In genomic region chr5:82204567-82204966, GRCh38 we compare ENCODE assay signal across 1 cellular context.
TF ChIP-seq lines count a peak whose summit lies in the region.

No MANE protein-coding gene starts in this region.

TF ChIP-seq in K562, 482 proteins besides CTCF, POLR2A, EP300 and RAD21 (continued from another document):
- TF ChIP-seq CREB3L1 (IDR thresholded peaks at IDR 0.05; ENCODE audit: borderline replicate concordance, low read depth) (no peak), ZNF224 (CRISPR knock-in tag; IDR thresholded peaks at IDR 0.05) (no peak), RBM22 (IDR thresholded peaks at IDR 0.05; ENCODE audit: low read depth, low read length, poor library complexity, severe bottlenecking) (no peak), ATF3 (IDR thresholded peaks at IDR 0.05) (peak; percentile 81), ATF3 (CRISPR knock-in tag; conservative IDR thresholded peaks at IDR 0.05) (no peak), CEBPB (tag; IDR thresholded peaks at IDR 0.05) (peak; percentile 67), IRF9 (tag; IDR thresholded peaks at IDR 0.05) (0 out of 2 replicates have a peak, but pooled peaks have one; percentile 11), CEBPG (CRISPR knock-in tag; IDR thresholded peaks at IDR 0.05) (no peak), CEBPG (tag; conservative IDR thresholded peaks at IDR 0.05 in 1 of 2, IDR thresholded peaks at IDR 0.05 in 1 of 2) (peak; percentile 74 to 83), ZNF79 (CRISPR knock-in tag; IDR thresholded peaks at IDR 0.05; ENCODE audit: low read depth) (no peak), ZNF239 (CRISPR knock-in tag; IDR thresholded peaks at IDR 0.05) (no peak)
